ENCODE assay signal across 1 cellular context in the genomic region with DNA sequence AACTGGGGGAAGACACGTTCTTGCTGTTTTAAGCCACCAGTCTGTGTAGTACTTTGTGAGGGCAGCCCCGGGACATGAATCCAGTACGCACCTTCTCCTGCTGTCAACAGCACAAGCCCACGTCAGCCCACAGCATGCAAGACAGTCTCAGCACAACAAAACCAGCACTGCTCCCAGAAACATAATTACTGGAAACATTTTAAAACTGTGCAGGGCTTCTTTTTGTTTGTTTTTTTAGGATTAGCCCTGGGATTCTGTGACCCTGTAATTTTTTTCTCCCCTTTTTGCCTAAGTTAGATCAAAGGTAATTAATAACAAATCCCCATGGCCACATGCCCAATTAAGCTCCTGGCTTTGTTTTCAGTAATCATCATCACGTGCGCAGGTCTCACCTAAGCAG.
TF ChIP-seq lines count a peak whose summit lies in the region.

No MANE protein-coding gene starts in this region.

TF ChIP-seq in IMR-90, 13 proteins besides CTCF, POLR2A, EP300 and RAD21 (continued from another document):
- TF ChIP-seq, protein P1, sequence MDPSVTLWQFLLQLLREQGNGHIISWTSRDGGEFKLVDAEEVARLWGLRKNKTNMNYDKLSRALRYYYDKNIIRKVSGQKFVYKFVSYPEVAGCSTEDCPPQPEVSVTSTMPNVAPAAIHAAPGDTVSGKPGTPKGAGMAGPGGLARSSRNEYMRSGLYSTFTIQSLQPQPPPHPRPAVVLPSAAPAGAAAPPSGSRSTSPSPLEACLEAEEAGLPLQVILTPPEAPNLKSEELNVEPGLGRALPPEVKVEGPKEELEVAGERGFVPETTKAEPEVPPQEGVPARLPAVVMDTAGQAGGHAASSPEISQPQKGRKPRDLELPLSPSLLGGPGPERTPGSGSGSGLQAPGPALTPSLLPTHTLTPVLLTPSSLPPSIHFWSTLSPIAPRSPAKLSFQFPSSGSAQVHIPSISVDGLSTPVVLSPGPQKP (IDR thresholded peaks at IDR 0.05; ENCODE audit: borderline replicate concordance, low read depth, low read length): no peak
- TF ChIP-seq CEBPB (IDR thresholded peaks at IDR 0.05; ENCODE audit: low read depth, low read length): no peak
- no peak for TF ChIP-seq FOS (IDR thresholded peaks at IDR 0.05; ENCODE audit: low read depth, low read length)
- no peak for TF ChIP-seq CHD1 (IDR thresholded peaks at IDR 0.05; ENCODE audit: low read depth, low read length)
